In the genomic region with DNA sequence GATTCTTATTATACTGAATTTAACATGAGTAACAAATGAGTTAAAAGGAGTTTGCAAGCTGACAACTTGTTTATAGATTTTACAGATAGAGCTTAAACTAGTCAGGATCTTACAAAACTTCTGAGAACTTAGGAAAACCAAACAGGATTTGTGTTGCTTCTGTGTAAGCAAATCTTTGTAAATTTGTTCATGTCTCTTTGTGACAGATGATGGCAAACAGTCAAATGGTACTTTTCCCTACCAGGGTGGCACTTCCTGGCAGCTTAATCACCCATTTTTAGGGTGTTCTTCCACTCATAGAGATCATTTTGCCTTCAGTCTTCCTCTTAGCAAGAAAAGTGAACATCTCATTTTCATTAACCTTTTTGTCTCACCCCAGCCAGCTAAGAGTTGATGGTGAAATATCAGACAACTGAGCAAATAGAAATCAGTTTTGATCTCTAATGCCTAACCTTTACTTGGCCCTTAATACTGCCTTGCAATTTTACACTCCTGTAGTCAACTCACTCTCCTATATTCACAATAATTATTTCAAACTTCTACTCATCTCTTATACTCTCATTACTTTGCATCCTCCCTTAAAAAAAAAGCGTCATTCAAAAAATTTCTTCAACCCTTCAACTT, we compare ENCODE assay signal across 19 cellular contexts. TPM values are rescaled to one million over a fixed set of nuclear protein-coding genes. Genes with fewer than 3 reads are reported as not detected.
DNase-seq lines count a peak whose midpoint lies in the region; ATAC-seq, FAIRE-seq and TF ChIP-seq lines count a peak whose summit lies in the region.
"Had no signal": no experiment of that assay in that cellular context is flagged by ENCODE, and none has a peak within 500 bp of the region (broad histone marks: within the 10 kb centered on the region; RNA-seq: fewer than 3 reads in every experiment).

No MANE protein-coding gene starts in this region.

- H3K36me3 Mint-ChIP-seq in H9 (ENCODE audit: insufficient read depth in 1 of 3, low read depth in 3 of 3), result peaks cover 7 to 19% (median 10%) of the 10 kb centered on the region in 3 experiments
- no peaks in the 10 kb centered on the region for H3K36me3 Mint-ChIP-seq in astrocyte (ENCODE audit: low read depth, unreplicated experiment)
- H3K36me3 Mint-ChIP-seq: CD4-positive, CD25-positive, alpha-beta regulatory T cell had no signal

- no peak overlapping the region for H2BK15ac ChIP-seq in H9 (ENCODE audit: low read depth, low read length)

- H2BK12ac ChIP-seq in H9 (ENCODE audit: insufficient read length, low read depth, low read length), result no peak overlapping the region

- H3K14ac ChIP-seq in H9 (ENCODE audit: insufficient read depth, low read length), result no peak overlapping the region

- TF ChIP-seq CTCF in H9 (conservative IDR thresholded peaks at IDR 0.05) (no peak), astrocyte (IDR thresholded peaks at IDR 0.05; ENCODE audit: insufficient read depth, low read depth, low read length) (no peak), uterus (IDR thresholded peaks at IDR 0.05) (no peak)

- no peak overlapping the region for H4K8ac ChIP-seq in H9 (replicated peaks; ENCODE audit: insufficient read length, low read depth, low read length)

- H3T11ph ChIP-seq in H9 (ENCODE audit: low read length), result no peak overlapping the region

- H3K23ac ChIP-seq in H9 (ENCODE audit: insufficient read length, low read depth, low read length), result no peak overlapping the region

- TF ChIP-seq POLR2A in uterus (IDR thresholded peaks at IDR 0.05), result no peak

- no peaks in the 10 kb centered on the region for H3K23me2 ChIP-seq in H9 (ENCODE audit: insufficient read length, low read depth, low read length, poor library complexity, severe bottlenecking)

- H3K27ac ChIP-seq in H9 (ENCODE audit: insufficient read length, low read depth, low read length), result peak overlapping the region; percentile 78
- no peak overlapping the region for H3K27ac ChIP-seq in astrocyte (ENCODE audit: low read depth, low read length)
- H3K27ac ChIP-seq in uterus, result no peak overlapping the region

- H3K4me3 ChIP-seq in astrocyte (ENCODE audit: insufficient read depth, low read depth, low read length) (no peak overlapping the region), neuron (ENCODE audit: low read length) (no peak overlapping the region), uterus (no peak overlapping the region)

- no peaks in the 10 kb centered on the region for H4K20me1 ChIP-seq in H9 (ENCODE audit: control insufficient read depth, insufficient read depth, insufficient read length)
- H4K20me1 ChIP-seq in astrocyte (ENCODE audit: insufficient read depth, low read length), result no peaks in the 10 kb centered on the region

- H3K27me3 Mint-ChIP-seq in H9 (ENCODE audit: low read depth), result no peaks in the 10 kb centered on the region
- H3K27me3 Mint-ChIP-seq in astrocyte (ENCODE audit: low read depth, unreplicated experiment), result no peaks in the 10 kb centered on the region

- H2AFZ ChIP-seq in H9 (ENCODE audit: low read length) (no peak overlapping the region), astrocyte (ENCODE audit: low read depth, low read length) (no peak overlapping the region), neuron (ENCODE audit: low read depth, low read length) (peak overlapping the region; percentile 71)

- ATAC-seq in HG03135 (IDR thresholded peaks at IDR 0.05; ENCODE audit: unreplicated experiment), result no peak
- ATAC-seq: Right ventricle myocardium inferior had no signal

- 100% methylated on average over 1 of the region's 1 CpG for WGBS in H9 (ENCODE audit: extremely low coverage, insufficient read length, low lambda C conversion rate)

- no peak overlapping the region for H3K18ac ChIP-seq in H9 (ENCODE audit: insufficient read length, low read depth, low read length)

- H3K9me3 Mint-ChIP-seq in H9, result peaks cover 9 to 10% of the 10 kb centered on the region in 2 experiments; a peak in 4 of 5 replicates
- no peaks in the 10 kb centered on the region for H3K9me3 Mint-ChIP-seq in astrocyte (ENCODE audit: unreplicated experiment)

- H3K79me1 ChIP-seq in H9 (ENCODE audit: insufficient read depth, low read depth, low read length, poor library complexity, severe bottlenecking), result no peaks in the 10 kb centered on the region

- H4K91ac ChIP-seq in H9 (ENCODE audit: insufficient read length, low read depth, low read length), result no peak overlapping the region

- no peak overlapping the region for H3K4ac ChIP-seq in H9 (ENCODE audit: low read depth, low read length)

- H3K56ac ChIP-seq in H9 (ENCODE audit: insufficient read length, low read depth, low read length), result no peak overlapping the region

- intact Hi-C loops in uterus (cut with DNase I; ENCODE audit: low total_unique reads), result no loop called here

- FAIRE-seq in astrocyte (lab: Jason Lieb, UNC), result peak; percentile 5

- H3K36me3 ChIP-seq in astrocyte (ENCODE audit: insufficient read depth, low read length) (no peaks in the 10 kb centered on the region), neuron (ENCODE audit: insufficient read depth, low read length) (no peaks in the 10 kb centered on the region), uterus (no peaks in the 10 kb centered on the region)
- H3K36me3 ChIP-seq: BE2C had no signal

- DNase-seq in H9 (no peak), astrocyte (ENCODE audit: low read depth) (no peak), iris pigment epithelial cell (ENCODE audit: low read depth) (peak; percentile 9), uterus (no peak), T-helper 2 cell (no peak), AML-193 (lab: John Stamatoyannopoulos, UW) (no peak)
- DNase-seq: BE2C; CD4-positive, CD25-positive, alpha-beta regulatory T cell; DMS153; GF-D8; GOT3; NCI-H1105 treated with DMSO at 0.1 percent for 48 hours; NCI-H1694 treated with DMSO at 0.1 percent for 48 hours; NCI-H2107; NCI-H510A; NCI-H774 had no signal

- peaks cover 35 to 44% of the 10 kb centered on the region in 2 experiments for H3K4me1 Mint-ChIP-seq in H9
- H3K4me1 Mint-ChIP-seq in astrocyte (ENCODE audit: low read depth, unreplicated experiment), result peaks cover 9% of the 10 kb centered on the region
- H3K4me1 Mint-ChIP-seq: CD4-positive, CD25-positive, alpha-beta regulatory T cell had no signal

- H3K9ac ChIP-seq in H9 (ENCODE audit: extremely low read depth, insufficient read length, low read length) (no peak overlapping the region), astrocyte (ENCODE audit: low read length) (no peak overlapping the region)

- no peak overlapping the region for H3K4me2 ChIP-seq in H9 (ENCODE audit: insufficient read depth, insufficient read length, low read length)
- no peak overlapping the region for H3K4me2 ChIP-seq in astrocyte (ENCODE audit: low read length)

- H2BK120ac ChIP-seq in H9 (ENCODE audit: low read depth, low read length, poor library complexity, severe bottlenecking), result no peak overlapping the region

- H3K4me3 Mint-ChIP-seq in H9, result no peak overlapping the region
- no peak overlapping the region for H3K4me3 Mint-ChIP-seq in astrocyte (ENCODE audit: unreplicated experiment)
- H3K4me3 Mint-ChIP-seq: CD4-positive, CD25-positive, alpha-beta regulatory T cell had no signal

- H2BK20ac ChIP-seq in H9 (ENCODE audit: low read depth, low read length, poor library complexity, severe bottlenecking), result no peak overlapping the region

- no peak overlapping the region for H4K5ac ChIP-seq in H9 (ENCODE audit: insufficient read length, low read depth, low read length)

- no peak overlapping the region for H2AK5ac ChIP-seq in H9 (ENCODE audit: insufficient read length, low read length)

- H2BK5ac ChIP-seq in H9 (ENCODE audit: insufficient read length, low read length), result peak overlapping the region; percentile 60

- H3K79me2 ChIP-seq in H9 (ENCODE audit: insufficient read depth, low read length) (no peaks in the 10 kb centered on the region), astrocyte (ENCODE audit: insufficient read depth, low read length) (no peaks in the 10 kb centered on the region)

- H3K9me3 ChIP-seq in H9 (ENCODE audit: control insufficient read depth, low read depth, low read length) (no peaks in the 10 kb centered on the region), astrocyte (ENCODE audit: insufficient read depth, low read depth, low read length) (no peaks in the 10 kb centered on the region), neuron (ENCODE audit: low read length) (no peaks in the 10 kb centered on the region), uterus (no peaks in the 10 kb centered on the region)
- H3K9me3 ChIP-seq: BE2C had no signal

- H3K27ac Mint-ChIP-seq in H9 (peak overlapping the region; percentile 65 to 94 (median 71); a peak in 6 of 7 replicates), astrocyte (ENCODE audit: unreplicated experiment) (peak overlapping the region; percentile 29)
- H3K27ac Mint-ChIP-seq: CD4-positive, CD25-positive, alpha-beta regulatory T cell had no signal

- H3K27me3 ChIP-seq in H9 (ENCODE audit: insufficient read depth, low read length) (no peaks in the 10 kb centered on the region), astrocyte (ENCODE audit: insufficient read depth, low read length) (no peaks in the 10 kb centered on the region), neuron (ENCODE audit: insufficient read depth, low read length) (no peaks in the 10 kb centered on the region), uterus (no peaks in the 10 kb centered on the region)
- H3K27me3 ChIP-seq: BE2C had no signal

- H3K4me1 ChIP-seq in H9 (ENCODE audit: insufficient read depth, low read length) (peaks cover 2% of the 10 kb centered on the region; the same call in 1 of the 2 replicates), astrocyte (ENCODE audit: insufficient read depth, low read length) (no peaks in the 10 kb centered on the region), neuron (ENCODE audit: insufficient read depth, low read length) (peaks cover 44% of the 10 kb centered on the region), uterus (no peaks in the 10 kb centered on the region)
- H3K4me1 ChIP-seq: BE2C had no signal

RNA-seq across cellular contexts. Expression of gene NECTIN3, which starts 23.7 kb away (rescaled TPM):
- total RNA-seq in H9 (2021), result 52.0 and 53.7 TPM in 2 replicates
- total RNA-seq in astrocyte, result 56.3 and 67.1 TPM in 2 replicates
- 10 to 100 TPM; 21.8 to 60.3 (median 45.0) TPM for total RNA-seq in uterus
